13 cellular contexts compared by ENCODE assay signal in the genomic region with DNA sequence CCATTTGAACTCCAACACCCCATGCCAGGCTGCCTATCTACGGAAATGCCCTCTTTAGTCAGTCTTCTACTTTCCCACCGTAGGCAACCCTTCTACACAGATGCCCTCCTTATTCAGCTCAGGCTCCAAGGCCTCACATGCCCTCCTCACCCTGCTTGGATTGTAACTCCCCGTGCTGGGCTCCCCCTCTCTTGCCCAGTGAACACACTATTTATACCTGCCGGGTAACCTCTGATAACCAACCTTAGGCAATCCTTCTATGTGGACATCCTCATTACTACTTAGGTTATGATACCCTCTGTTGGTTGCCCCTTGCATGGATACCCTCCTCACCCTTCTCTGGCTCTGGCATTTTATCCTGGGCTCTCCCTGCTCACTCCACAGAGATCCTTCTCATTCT.
"Had no signal": no experiment of that assay in that cellular context is flagged by ENCODE, and none has a peak within 500 bp of the region (broad histone marks: within the 10 kb centered on the region; RNA-seq: fewer than 3 reads in every experiment).

No MANE protein-coding gene starts in this region.

- H3K9me3 ChIP-seq: ascending aorta, lower lobe of right lung, upper lobe of left lung had no signal

- H3K27ac ChIP-seq: ascending aorta, lower lobe of right lung, upper lobe of left lung had no signal

- H3K27me3 ChIP-seq: ascending aorta, upper lobe of left lung had no signal

- H3K27ac Mint-ChIP-seq: activated CD8-positive, alpha-beta memory T cell treated with anti-CD3 and anti-CD28 coated beads, Interleukin-2, amount 10 ng/mL, durations not matched to agents 7 days and 5 days; activated naive CD8-positive, alpha-beta T cell treated with anti-CD3 and anti-CD28 coated beads, Interleukin-2, amount 10 ng/mL, durations not matched to agents 7 days and 5 days; activated T-cell treated with anti-CD3 and anti-CD28 coated beads, Interleukin-2, amount 50 U/mL, for 24 hours; mesothelial cell of epicardium; T-helper 1 cell treated with Interleukin-12 subunit alpha and Interleukin-12 subunit beta and Interleukin-4 antibody, amounts not matched to agents 30 μg/mL and 1 μg/mL, for 36 hours had no signal

- H3K4me3 ChIP-seq: ascending aorta, lower lobe of right lung, upper lobe of left lung had no signal

- H3K27me3 Mint-ChIP-seq: activated CD8-positive, alpha-beta memory T cell treated with anti-CD3 and anti-CD28 coated beads, Interleukin-2, amount 10 ng/mL, durations not matched to agents 7 days and 5 days; activated naive CD8-positive, alpha-beta T cell treated with anti-CD3 and anti-CD28 coated beads, Interleukin-2, amount 10 ng/mL, durations not matched to agents 7 days and 5 days; activated T-cell treated with anti-CD3 and anti-CD28 coated beads, Interleukin-2, amount 50 U/mL, for 24 hours had no signal

- H3K36me3 ChIP-seq: ascending aorta, lower lobe of right lung, upper lobe of left lung had no signal

- DNase-seq: activated CD4-positive, alpha-beta T cell treated with anti-CD3 and anti-CD28 coated beads, Interleukin-2, amount 50 U/mL, for 4 hours; activated CD8-positive, alpha-beta memory T cell treated with anti-CD3 and anti-CD28 coated beads, Interleukin-2, amount 10 ng/mL, durations not matched to agents 7 days and 5 days; activated effector memory CD4-positive, alpha-beta T cell treated with anti-CD3 and anti-CD28 coated beads, Interleukin-2, amount 50 U/mL, for 16 hours; activated naive CD8-positive, alpha-beta T cell treated with anti-CD3 and anti-CD28 coated beads, Interleukin-2, amount 10 ng/mL, durations not matched to agents 7 days and 5 days; activated T-cell treated with anti-CD3 and anti-CD28 coated beads, Interleukin-2, amount 50 U/mL, for 24 hours; foreskin melanocyte; lower lobe of right lung; small intestine; substantia nigra; upper lobe of left lung had no signal

- H3K4me3 Mint-ChIP-seq: activated CD8-positive, alpha-beta memory T cell treated with anti-CD3 and anti-CD28 coated beads, Interleukin-2, amount 10 ng/mL, durations not matched to agents 7 days and 5 days; activated naive CD8-positive, alpha-beta T cell treated with anti-CD3 and anti-CD28 coated beads, Interleukin-2, amount 10 ng/mL, durations not matched to agents 7 days and 5 days; activated T-cell treated with anti-CD3 and anti-CD28 coated beads, Interleukin-2, amount 50 U/mL, for 24 hours; mesothelial cell of epicardium; T-helper 1 cell treated with Interleukin-12 subunit alpha and Interleukin-12 subunit beta and Interleukin-4 antibody, amounts not matched to agents 30 μg/mL and 1 μg/mL, for 36 hours had no signal

- ATAC-seq: activated CD8-positive, alpha-beta memory T cell treated with anti-CD3 and anti-CD28 coated beads, Interleukin-2, amount 10 ng/mL, durations not matched to agents 7 days and 5 days; lower lobe of right lung had no signal

- H3K9me3 Mint-ChIP-seq: activated naive CD8-positive, alpha-beta T cell treated with anti-CD3 and anti-CD28 coated beads, Interleukin-2, amount 10 ng/mL, durations not matched to agents 7 days and 5 days; activated T-cell treated with anti-CD3 and anti-CD28 coated beads, Interleukin-2, amount 50 U/mL, for 24 hours; mesothelial cell of epicardium; T-helper 1 cell treated with Interleukin-12 subunit alpha and Interleukin-12 subunit beta and Interleukin-4 antibody, amounts not matched to agents 30 μg/mL and 1 μg/mL, for 36 hours had no signal
